Comparison of ENCODE assay signal across 19 cellular contexts in the genomic region with DNA sequence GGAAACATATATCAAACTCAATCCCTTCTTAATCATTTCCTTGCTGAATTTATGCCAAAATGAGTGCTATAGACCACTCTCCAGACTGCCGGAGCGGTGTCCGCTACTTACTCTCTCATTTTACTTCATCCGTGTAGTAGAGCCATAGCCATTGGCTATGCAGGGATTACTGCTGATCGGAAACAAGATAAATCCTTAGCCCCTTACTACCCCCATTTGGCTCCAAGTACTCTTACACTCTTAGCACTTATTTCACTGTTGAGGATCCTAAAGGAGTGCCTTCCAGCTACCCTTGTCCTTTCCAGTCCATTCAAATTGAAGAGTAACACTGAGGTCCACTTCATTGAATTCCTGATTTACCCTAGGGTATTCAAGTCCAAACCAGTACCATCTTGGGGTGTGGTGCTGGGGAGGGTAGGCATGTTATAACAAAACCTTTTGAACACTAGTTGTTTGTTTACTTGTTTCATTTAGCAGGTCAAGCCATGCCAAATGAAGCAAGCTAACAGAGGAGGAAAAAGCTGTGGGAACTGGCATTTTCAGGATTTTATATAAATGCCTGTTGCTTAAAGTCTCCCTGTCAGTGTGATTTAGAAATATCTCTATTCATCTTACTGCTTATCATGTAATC.
A peak's percentile ranks its signal among the peaks of the same experiment; 100 is the strongest.
DNase-seq lines count a peak whose midpoint lies in the region; ATAC-seq, FAIRE-seq and TF ChIP-seq lines count a peak whose summit lies in the region.
"Had no signal": no experiment of that assay in that cellular context is flagged by ENCODE, and none has a peak within 500 bp of the region (broad histone marks: within the 10 kb centered on the region; RNA-seq: fewer than 3 reads in every experiment).

No MANE protein-coding gene starts in this region.

- no peak for FAIRE-seq in endothelial cell of umbilical vein (lab: Jason Lieb, UNC)
- FAIRE-seq: GM12891, HTR-8/SVneo had no signal

- intact Hi-C loops in PC-3 (cut with micrococcal nuclease) = no loop called here
- intact Hi-C loops in endothelial cell of umbilical vein (cut with micrococcal nuclease) = loop anchor here (5.0 kb wide), 1 partner anchor 714 kb away; a partner anchor contains a TSS

- H3K79me1 ChIP-seq in mesenchymal stem cell (replicated peaks; ENCODE audit: low read length, poor library complexity, severe bottlenecking) = no peaks in the 10 kb centered on the region

- H3K9ac ChIP-seq in PC-3 (ENCODE audit: low read length) (no peak overlapping the region), endothelial cell of umbilical vein (replicated peaks; ENCODE audit: extremely low read depth, insufficient read depth, low read length) (no peak overlapping the region), mesenchymal stem cell (ENCODE audit: low read length) (no peak overlapping the region)

- ATAC-seq in GM23338 (no peak), PC-3 (no peak), GM18868 (IDR thresholded peaks at IDR 0.05; ENCODE audit: unreplicated experiment) (no peak)
- no peak for ATAC-seq in activated T-cell treated with anti-CD3 and anti-CD28 coated beads, Interleukin-2, amount 50 U/mL, for 4 hours
- ATAC-seq: Panc1 had no signal

- TF ChIP-seq POLR2A in endothelial cell of umbilical vein (IDR thresholded peaks at IDR 0.05; ENCODE audit: low read depth, low read length) = no peak

- no peak overlapping the region for H3K4me3 Mint-ChIP-seq in GM23338
- no peak overlapping the region for H3K4me3 Mint-ChIP-seq in activated T-cell treated with anti-CD3 and anti-CD28 coated beads, Interleukin-2, amount 50 U/mL, for 4 hours
- H3K4me3 Mint-ChIP-seq: IgD-negative memory B cell had no signal

- peak overlapping the region; percentile 45; the same call in 1 of the 2 replicates for H3K4me2 ChIP-seq in GM23338
- peak overlapping the region; percentile 33; the same call in 1 of the 2 replicates for H3K4me2 ChIP-seq in PC-3 (ENCODE audit: low read length)
- peak overlapping the region; percentile 81 for H3K4me2 ChIP-seq in endothelial cell of umbilical vein (ENCODE audit: insufficient read depth, low read length)
- no peak overlapping the region for H3K4me2 ChIP-seq in mesenchymal stem cell (ENCODE audit: low read length, poor library complexity, severe bottlenecking)

- H3K9me2 ChIP-seq in GM23338 (ENCODE audit: insufficient read depth) (no peaks in the 10 kb centered on the region), PC-3 (replicated peaks; ENCODE audit: low read length) (no peaks in the 10 kb centered on the region)

- H3K4me1 ChIP-seq in GM23338 (ENCODE audit: insufficient read depth) (no peaks in the 10 kb centered on the region; the same call in 1 of the 2 replicates), PC-3 (ENCODE audit: insufficient read depth, low read length) (no peaks in the 10 kb centered on the region), endothelial cell of umbilical vein (ENCODE audit: control insufficient read depth, extremely low read depth, insufficient read depth, low read length) (peaks cover 2% of the 10 kb centered on the region), mesenchymal stem cell (ENCODE audit: control insufficient read depth, insufficient read depth, low read depth, low read length) (no peaks in the 10 kb centered on the region)

- dilution Hi-C loops in endothelial cell of umbilical vein (cut with MboI; ENCODE audit: extremely low pct_ligation_motif_present, low sequenced_read_pairs) = no loop called here

- POLR2A ChIA-PET in PC-3 (lab: Charles Lee; ENCODE audit: unreplicated experiment) (no interaction called here), endothelial cell of umbilical vein (lab: Charles Lee) (no interaction called here)

- no peak overlapping the region for H2BK120ac ChIP-seq in mesenchymal stem cell (ENCODE audit: low read depth, low read length)

- H3K79me2 ChIP-seq in GM23338 (replicated peaks; ENCODE audit: insufficient read depth) (no peaks in the 10 kb centered on the region), PC-3 (ENCODE audit: low read length) (no peaks in the 10 kb centered on the region), endothelial cell of umbilical vein (ENCODE audit: control insufficient read depth, insufficient read depth, low read length) (no peaks in the 10 kb centered on the region)

- no peak overlapping the region for H3K23ac ChIP-seq in mesenchymal stem cell (ENCODE audit: low read length in 2 of 2)

- H3K4me1 Mint-ChIP-seq in GM23338 = peaks cover 19% of the 10 kb centered on the region
- no peaks in the 10 kb centered on the region for H3K4me1 Mint-ChIP-seq in activated T-cell treated with anti-CD3 and anti-CD28 coated beads, Interleukin-2, amount 50 U/mL, for 4 hours (ENCODE audit: low read depth)
- H3K4me1 Mint-ChIP-seq: IgD-negative memory B cell had no signal

- H2BK12ac ChIP-seq in mesenchymal stem cell (ENCODE audit: low read length in 2 of 2) = no peak overlapping the region

- no peak overlapping the region for H3K4ac ChIP-seq in mesenchymal stem cell (ENCODE audit: low read depth in 1 of 2, low read length in 2 of 2)

- no peak overlapping the region for H3K14ac ChIP-seq in mesenchymal stem cell (ENCODE audit: low read length in 2 of 2)

- WGBS in mesenchymal stem cell = 94% methylated on average over 5 of the region's 5 CpGs

- no peak overlapping the region for H3K18ac ChIP-seq in mesenchymal stem cell (ENCODE audit: low read depth in 1 of 2, low read length in 2 of 2)

- H3K9me1 ChIP-seq in endothelial cell of umbilical vein (replicated peaks; ENCODE audit: control insufficient read depth, extremely low read depth, insufficient read depth, low read length) = no peaks in the 10 kb centered on the region

- H3K27me3 ChIP-seq in GM23338 (ENCODE audit: insufficient read depth) (no peaks in the 10 kb centered on the region), PC-3 (ENCODE audit: low read length) (no peaks in the 10 kb centered on the region), endothelial cell of umbilical vein (ENCODE audit: control insufficient read depth in 2 of 2, insufficient read depth in 2 of 2, low read length in 2 of 2) (no peaks in the 10 kb centered on the region), mesenchymal stem cell (ENCODE audit: control insufficient read depth in 1 of 2, insufficient read depth in 1 of 2, low read length in 2 of 2) (no peaks in the 10 kb centered on the region)

- H2BK15ac ChIP-seq in mesenchymal stem cell (ENCODE audit: low read depth, poor library complexity, severe bottlenecking) = no peak overlapping the region

- H3K27me3 Mint-ChIP-seq in GM23338 (ENCODE audit: insufficient read depth, low read depth, poor library complexity) = no peaks in the 10 kb centered on the region
- no peaks in the 10 kb centered on the region for H3K27me3 Mint-ChIP-seq in activated T-cell treated with anti-CD3 and anti-CD28 coated beads, Interleukin-2, amount 50 U/mL, for 4 hours (ENCODE audit: low read depth)
- H3K27me3 Mint-ChIP-seq: IgD-negative memory B cell had no signal

- no peaks in the 10 kb centered on the region for H4K20me1 ChIP-seq in GM23338 (replicated peaks; ENCODE audit: insufficient read depth)
- H4K20me1 ChIP-seq in PC-3 (ENCODE audit: low read length) = no peaks in the 10 kb centered on the region
- no peaks in the 10 kb centered on the region for H4K20me1 ChIP-seq in endothelial cell of umbilical vein (replicated peaks; ENCODE audit: control insufficient read depth, extremely low read depth, insufficient read depth, low read length)

- H4K91ac ChIP-seq in mesenchymal stem cell (ENCODE audit: low read length) = no peak overlapping the region

- H3K36me3 Mint-ChIP-seq in GM23338 (ENCODE audit: low read depth) = no peaks in the 10 kb centered on the region
- no peaks in the 10 kb centered on the region for H3K36me3 Mint-ChIP-seq in activated T-cell treated with anti-CD3 and anti-CD28 coated beads, Interleukin-2, amount 50 U/mL, for 4 hours (ENCODE audit: insufficient read depth)
- H3K36me3 Mint-ChIP-seq: IgD-negative memory B cell had no signal

- peak overlapping the region; percentile 42 for H4K8ac ChIP-seq in mesenchymal stem cell (ENCODE audit: low read length)

- H3K9me3 Mint-ChIP-seq in GM23338 = no peaks in the 10 kb centered on the region
- peaks cover 8% of the 10 kb centered on the region for H3K9me3 Mint-ChIP-seq in activated T-cell treated with anti-CD3 and anti-CD28 coated beads, Interleukin-2, amount 50 U/mL, for 4 hours

- CTCF ChIA-PET in PC-3 (lab: Charles Lee) = no interaction called here
- CTCF ChIA-PET in endothelial cell of umbilical vein (lab: Charles Lee) = interaction anchor here (1.2 kb wide), 1 partner anchor 194 kb away, joined by 3 read pairs; no protein-coding TSS in a partner anchor

- H3K27ac ChIP-seq in GM23338 (ENCODE audit: low read depth) = peak overlapping the region; percentile 20; the same call in 1 of the 2 replicates
- no peak overlapping the region for H3K27ac ChIP-seq in PC-3 (ENCODE audit: low read length)
- no peak overlapping the region for H3K27ac ChIP-seq in endothelial cell of umbilical vein (ENCODE audit: insufficient read depth, low read depth, low read length)
- H3K27ac ChIP-seq in mesenchymal stem cell (ENCODE audit: low read length, poor library complexity, severe bottlenecking) = no peak overlapping the region

- in situ Hi-C loops in GM13976 (cut with MboI; ENCODE audit: low sequenced_read_pairs, unreplicated experiment) = no loop called here

- H2BK5ac ChIP-seq in mesenchymal stem cell (ENCODE audit: low read depth, low read length, poor library complexity, severe bottlenecking) = no peak overlapping the region

- H3F3A ChIP-seq in GM23338 (replicated peaks; ENCODE audit: low read depth) (no peaks in the 10 kb centered on the region), PC-3 (ENCODE audit: low read length, unreplicated experiment) (no peaks in the 10 kb centered on the region)

- BruUV-seq in PC-3 (replicated peaks; lab: Mats Ljungman, UMichigan) (no TSS peak), endothelial cell of umbilical vein (replicated peaks; lab: Mats Ljungman, UMichigan) (no TSS peak)

- TF ChIP-seq CTCF in GM23338 (conservative IDR thresholded peaks at IDR 0.05; ENCODE audit: low read depth in 2 of 2) (no peak), PC-3 (conservative IDR thresholded peaks at IDR 0.05; ENCODE audit: low read depth, low read length) (no peak), endothelial cell of umbilical vein (IDR thresholded peaks at IDR 0.05; ENCODE audit: extremely low read depth in 1 of 2, insufficient read depth in 1 of 2, low read depth in 1 of 2, low read length in 2 of 2) (no peak), GM13976 (IDR thresholded peaks at IDR 0.05; ENCODE audit: borderline replicate concordance, control extremely low read depth, extremely low read depth, insufficient read depth, missing control alignments) (no peak)

- DNase-seq in GM23338 (ENCODE audit: low spot score) (no peak), PC-3 (no peak), endothelial cell of umbilical vein (ENCODE audit: low read depth, low spot score) (peak; percentile 75), mesenchymal stem cell (no peak), GM13976 (ENCODE audit: low spot score) (no peak)
- no peak for DNase-seq in activated T-cell treated with anti-CD3 and anti-CD28 coated beads, Interleukin-2, amount 50 U/mL, for 4 hours
- no peak for DNase-seq in stimulated activated naive CD4-positive, alpha-beta T cell treated with Interleukin-2 at 50 U/mL for 16 hours (lab: John Stamatoyannopoulos, UW)
- DNase-seq: ACHN, COR-L47, GF-D8, H7, MV-4-11, NCI-H1417 treated with DMSO at 0.1 percent for 48 hours, NCI-H2029 treated with DMSO at 0.1 percent for 48 hours had no signal

- H2AK5ac ChIP-seq in mesenchymal stem cell (ENCODE audit: low read length, severe bottlenecking) = no peak overlapping the region

- H3K9me3 ChIP-seq in PC-3 (ENCODE audit: low read length) (no peaks in the 10 kb centered on the region), endothelial cell of umbilical vein (replicated peaks; ENCODE audit: control insufficient read depth, insufficient read depth, low read length) (no peaks in the 10 kb centered on the region), mesenchymal stem cell (ENCODE audit: control insufficient read depth, low read length) (no peaks in the 10 kb centered on the region)

- H3K27ac Mint-ChIP-seq in GM23338 = no peak overlapping the region
- H3K27ac Mint-ChIP-seq: IgD-negative memory B cell had no signal

- H3K36me3 ChIP-seq in GM23338 (ENCODE audit: insufficient read depth) (no peaks in the 10 kb centered on the region), PC-3 (ENCODE audit: low read depth, low read length) (no peaks in the 10 kb centered on the region), endothelial cell of umbilical vein (ENCODE audit: control insufficient read depth in 2 of 2, extremely low read depth in 1 of 2, insufficient read depth in 2 of 2, low read length in 2 of 2) (no peaks in the 10 kb centered on the region), mesenchymal stem cell (ENCODE audit: control insufficient read depth in 1 of 2, insufficient read depth in 2 of 2, low read depth in 1 of 2, low read length in 2 of 2) (no peaks in the 10 kb centered on the region)

- no peak overlapping the region for H3K4me3 ChIP-seq in GM23338
- H3K4me3 ChIP-seq in PC-3 (ENCODE audit: low read length) = no peak overlapping the region
- H3K4me3 ChIP-seq in endothelial cell of umbilical vein (replicated peaks in 1 of 3; ENCODE audit: insufficient read depth in 1 of 3, low read depth in 1 of 3, low read length in 3 of 3) = peak overlapping the region in 1 of 3 experiments; percentile 55
- H3K4me3 ChIP-seq in mesenchymal stem cell (ENCODE audit: insufficient read depth in 1 of 2, low read depth in 1 of 2, low read length in 2 of 2) = peak overlapping the region in 1 of 2 experiments; percentile 62

- H2AFZ ChIP-seq in GM23338 (peak overlapping the region; percentile 57), PC-3 (ENCODE audit: low read length) (no peak overlapping the region), endothelial cell of umbilical vein (ENCODE audit: low read depth, low read length) (peak overlapping the region; percentile 2), mesenchymal stem cell (ENCODE audit: low read depth, low read length) (no peak overlapping the region)

Comparison
In these comparisons a context has a peak if more than half of its experiments do, and no peak if none do; other contexts are left out.
1. H2AFZ ChIP-seq: peak in GM23338 (single experiment) and endothelial cell of umbilical vein (single experiment); none in PC-3 (single experiment) and mesenchymal stem cell (single experiment).